ENCODE assay signal across 8 cellular contexts in the genomic region with DNA sequence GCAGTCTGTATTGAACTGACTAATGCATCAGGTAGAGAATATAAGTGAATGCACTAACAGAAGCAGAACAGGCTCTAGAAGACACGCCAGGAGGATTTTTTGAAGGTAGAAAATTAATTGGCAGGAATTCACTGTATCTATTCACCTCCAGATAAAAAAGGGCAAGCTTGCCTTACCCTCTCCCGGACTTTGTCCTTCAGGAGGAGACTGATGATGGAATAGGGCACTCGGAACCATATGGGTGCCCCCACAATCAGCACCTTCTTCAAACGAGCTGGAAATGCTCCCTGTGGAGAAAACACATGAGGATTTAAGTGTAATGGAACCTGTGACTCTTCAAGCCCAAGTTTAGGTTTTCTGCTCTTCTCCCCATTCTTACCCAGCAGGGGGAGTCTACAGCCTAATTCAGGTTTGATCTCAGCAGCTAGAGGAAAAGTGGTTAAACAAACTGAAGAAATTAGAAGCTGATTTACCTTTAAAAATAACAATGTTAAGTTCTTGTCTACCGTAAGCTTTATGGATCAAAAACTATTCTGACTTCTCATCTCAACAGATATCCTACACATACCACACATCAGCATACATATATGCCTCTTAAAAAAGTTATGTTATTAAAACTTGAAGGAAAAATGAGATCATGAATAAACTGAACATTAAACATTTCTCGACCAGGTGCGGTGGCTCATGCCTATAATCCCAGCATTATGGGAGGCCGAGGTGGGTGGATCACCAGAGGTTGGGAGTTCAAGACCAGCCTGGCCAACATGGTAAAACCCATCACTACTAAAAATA. TPM values are rescaled to one million over a fixed set of nuclear protein-coding genes. Genes with fewer than 3 reads are reported as not detected.
DNase-seq lines count a peak whose midpoint lies in the region; TF ChIP-seq lines count a peak whose summit lies in the region.

No MANE protein-coding gene starts in this region.

- H3K27me3 ChIP-seq in adipocyte (replicated peaks; ENCODE audit: control insufficient read depth, insufficient read depth, low read length) (no peaks in the 10 kb centered on the region), kidney epithelial cell (ENCODE audit: control insufficient read depth, insufficient read depth, low read length) (no peaks in the 10 kb centered on the region)

- H3K4me1 ChIP-seq in adipocyte (ENCODE audit: control insufficient read depth, insufficient read depth, low read length), result no peaks in the 10 kb centered on the region

- no peak overlapping the region for H3K9ac ChIP-seq in adipocyte (ENCODE audit: low read length)

- peak; percentile 24 to 38 for DNase-seq in activated CD4-positive, alpha-beta T cell treated with anti-CD3 and anti-CD28 coated beads for 4 hours
- no peak for DNase-seq in activated CD4-positive, alpha-beta T cell treated with anti-CD3 and anti-CD28 coated beads, Interleukin-2, amount 50 U/mL, for 48 hours
- peak; percentile 48 for DNase-seq in LHCN-M2 (ENCODE audit: low read depth)
- DNase-seq in adipocyte (ENCODE audit: low read depth), result peak; percentile 73
- DNase-seq in kidney epithelial cell (ENCODE audit: low read depth), result no peak
- DNase-seq in activated CD4-positive, CD25-positive, alpha-beta regulatory T cell (lab: John Stamatoyannopoulos, UW), result no peak
- DNase-seq in HK-2 (ENCODE audit: unreplicated experiment), result no peak
- DNase-seq in NCI-H2029 treated with DMSO at 0.1 percent for 48 hours (lab: John Stamatoyannopoulos, UW), result no peak

- H3K4me3 ChIP-seq in adipocyte (ENCODE audit: low read length) (no peak overlapping the region), kidney epithelial cell (ENCODE audit: low read depth, low read length) (no peak overlapping the region)

- H3K36me3 ChIP-seq in adipocyte (ENCODE audit: control insufficient read depth, insufficient read depth, low read length, severe bottlenecking), result peaks cover 45% of the 10 kb centered on the region
- H3K36me3 ChIP-seq in kidney epithelial cell (ENCODE audit: control insufficient read depth, insufficient read depth, low read length), result no peaks in the 10 kb centered on the region

- peak; percentile 54 for TF ChIP-seq CTCF in kidney epithelial cell (IDR thresholded peaks at IDR 0.05; ENCODE audit: insufficient read depth, low read length, poor library complexity, severe bottlenecking)

- H3K9me3 ChIP-seq in adipocyte (ENCODE audit: control insufficient read depth, low read length), result no peaks in the 10 kb centered on the region

RNA-seq across cellular contexts. Expression of gene SIN3A, which starts 57.4 kb away (rescaled TPM):
- 21.5 and 26.9 TPM in 2 replicates for total RNA-seq in LHCN-M2 (2014; rRNA removed)
- 10.3 TPM for polyA plus RNA-seq in LHCN-M2 (2012)
- 16.5 and 27.2 TPM in 2 replicates for total RNA-seq in kidney epithelial cell

Comparison
In these comparisons a context has a peak if more than half of its experiments do, and no peak if none do; other contexts are left out.
1. DNase-seq: peak in activated CD4-positive, alpha-beta T cell treated with anti-CD3 and anti-CD28 coated beads for 4 hours (2 of 2), LHCN-M2 (single experiment) and adipocyte (single experiment); none in activated CD4-positive, alpha-beta T cell treated with anti-CD3 and anti-CD28 coated beads, Interleukin-2, amount 50 U/mL, for 48 hours (0 of 2), kidney epithelial cell (single experiment), activated CD4-positive, CD25-positive, alpha-beta regulatory T cell (0 of 4), HK-2 (single experiment) and NCI-H2029 treated with DMSO at 0.1 percent for 48 hours (single experiment).